18 cellular contexts compared by ENCODE assay signal in genomic region chr19:49932041-49932451, GRCh38. TPM values are rescaled to one million over a fixed set of nuclear protein-coding genes. Genes with fewer than 3 reads are reported as not detected.
DNase-seq lines count a peak whose midpoint lies in the region; ATAC-seq, FAIRE-seq and TF ChIP-seq lines count a peak whose summit lies in the region.
"Had no signal": no experiment of that assay in that cellular context is flagged by ENCODE, and none has a peak within 500 bp of the region (broad histone marks: within the 10 kb centered on the region; RNA-seq: fewer than 3 reads in every experiment).

No MANE protein-coding gene starts in this region.

- H3K9me2 ChIP-seq in Loucy (replicated peaks; ENCODE audit: low read depth, low read length), result no peaks in the 10 kb centered on the region

- POLR2A ChIA-PET in GM12878 (lab: Charles Lee), result no interaction called here

- H3K36me3 Mint-ChIP-seq in T-helper 1 cell treated with Interleukin-12 subunit alpha and Interleukin-12 subunit beta and Interleukin-4 antibody, amounts not matched to agents 30 μg/mL and 1 μg/mL, for 36 hours (ENCODE audit: low read depth), result peaks cover 45% of the 10 kb centered on the region
- H3K36me3 Mint-ChIP-seq in natural killer cell, result no peaks in the 10 kb centered on the region

- H3K9me3 Mint-ChIP-seq in T-helper 1 cell treated with Interleukin-12 subunit alpha and Interleukin-12 subunit beta and Interleukin-4 antibody, amounts not matched to agents 30 μg/mL and 1 μg/mL, for 36 hours, result peaks cover 4% of the 10 kb centered on the region
- peaks cover 0 to 5% of the 10 kb centered on the region in 2 donors for H3K9me3 Mint-ChIP-seq in natural killer cell

- peaks cover 21% of the 10 kb centered on the region; the same call in 1 of the 2 replicates for H3F3A ChIP-seq in Loucy (ENCODE audit: low read depth)

- DNase-seq in T-helper 1 cell (no peak), GM12878 (ENCODE audit: low read depth, low spot score) (no peak), natural killer cell (no peak), GM03348 (ENCODE audit: low spot score) (no peak), GM20000 (ENCODE audit: low spot score) (no peak)
- DNase-seq: amygdala, COR-L47, NCI-H510A treated with DMSO at 0.1 percent for 48 hours, occipital lobe had no signal

- SMC1A ChIA-PET in GM12878 (lab: Charles Lee; ENCODE audit: uncharacterized antibody, unreplicated experiment), result no interaction called here

- RAD21 ChIA-PET in GM12878 (lab: Charles Lee; ENCODE audit: unreplicated experiment), result interaction anchor here (0.6 kb wide), 1 partner anchor 20 kb away, joined by 3 read pairs; no protein-coding TSS in a partner anchor

- in situ Hi-C loops in GM12878 (cut with MboI), result loop anchor here (10.0 kb wide), 1 partner anchor 203 kb away; no protein-coding TSS in a partner anchor

- H3K4me2 ChIP-seq in Loucy (ENCODE audit: low read depth, low read length, poor library complexity, severe bottlenecking), result peak overlapping the region; percentile 96
- no peak overlapping the region for H3K4me2 ChIP-seq in GM12878 (ENCODE audit: control insufficient read depth, insufficient read depth)

- H4K20me1 ChIP-seq in Loucy (ENCODE audit: insufficient read depth, low read length, poor library complexity, severe bottlenecking) (peaks cover 17% of the 10 kb centered on the region), GM12878 (ENCODE audit: control insufficient read depth, insufficient read depth) (no peaks in the 10 kb centered on the region)

- no peaks in the 10 kb centered on the region for H3K9me3 ChIP-seq in Loucy (ENCODE audit: insufficient read depth, low read depth, low read length)
- H3K9me3 ChIP-seq in GM12878 (replicated peaks; ENCODE audit: control insufficient read depth, insufficient read depth, low read length), result no peaks in the 10 kb centered on the region

- H3K27me3 Mint-ChIP-seq in T-helper 1 cell treated with Interleukin-12 subunit alpha and Interleukin-12 subunit beta and Interleukin-4 antibody, amounts not matched to agents 30 μg/mL and 1 μg/mL, for 36 hours (ENCODE audit: low read depth), result peaks cover 10% of the 10 kb centered on the region
- no peaks in the 10 kb centered on the region for H3K27me3 Mint-ChIP-seq in natural killer cell (ENCODE audit: low read depth in 2 of 2)
- H3K27me3 Mint-ChIP-seq: memory B cell had no signal

- H3K36me3 ChIP-seq in Loucy (ENCODE audit: insufficient read depth, low read length) (peaks cover 1% of the 10 kb centered on the region; the same call in 1 of the 2 replicates), GM12878 (ENCODE audit: control insufficient read depth in 2 of 2, insufficient read depth in 2 of 2, low read length in 1 of 2) (peaks cover 9 to 10% of the 10 kb centered on the region in 2 experiments; a peak in 3 of 4 replicates)

- TF ChIP-seq CTCF in Loucy (conservative IDR thresholded peaks at IDR 0.05; ENCODE audit: low read length) (no peak), GM12878 (IDR thresholded peaks at IDR 0.05 in 2 of 3, conservative IDR thresholded peaks at IDR 0.05 in 1 of 3; ENCODE audit: control insufficient read depth in 2 of 3, extremely low read depth in 1 of 3, insufficient read depth in 1 of 3, low read depth in 3 of 3, low read length in 3 of 3) (no peak), natural killer cell (IDR thresholded peaks at IDR 0.05) (no peak), GM20000 (IDR thresholded peaks at IDR 0.05; ENCODE audit: extremely low read depth, missing control alignments) (no peak)

- H3K4me1 ChIP-seq in Loucy (ENCODE audit: insufficient read depth, low read length, poor library complexity, severe bottlenecking), result peaks cover 40% of the 10 kb centered on the region
- H3K4me1 ChIP-seq in GM12878 (ENCODE audit: control insufficient read depth, insufficient read depth, low read length), result peaks cover 13% of the 10 kb centered on the region

- no peak for TF ChIP-seq EP300 in GM12878 (IDR thresholded peaks at IDR 0.05; ENCODE audit: borderline replicate concordance in 1 of 2, control insufficient read depth in 1 of 2, low read depth in 2 of 2, low read length in 2 of 2)

- CTCF ChIA-PET in GM12878 (lab: Yijun Ruan, JAX), result no interaction called here

- ATAC-seq in GM12878 (no peak), natural killer cell (no peak), HG02840 (IDR thresholded peaks at IDR 0.05; ENCODE audit: low FRiP score, unreplicated experiment) (no peak)

- WGBS in GM12878 (ENCODE audit: insufficient coverage, insufficient replicate concordance, low lambda C conversion rate, missing lambda C conversion rate), result 90% methylated on average over 5 of the region's 5 CpGs

- peak overlapping the region; percentile 56 for H3K9ac ChIP-seq in Loucy (ENCODE audit: low read depth, low read length, poor library complexity, severe bottlenecking)
- H3K9ac ChIP-seq in GM12878 (ENCODE audit: control insufficient read depth, insufficient read depth, low read length), result no peak overlapping the region

- TF ChIP-seq POLR2A in GM12878 (IDR thresholded peaks at IDR 0.05; ENCODE audit: low read depth, low read length), result no peak

- H3K27me3 ChIP-seq in Loucy (ENCODE audit: insufficient read depth, low read length, poor library complexity, severe bottlenecking) (peaks cover 7% of the 10 kb centered on the region), GM12878 (replicated peaks in 1 of 2; ENCODE audit: control insufficient read depth in 2 of 2, insufficient read depth in 2 of 2, low read length in 1 of 2) (no peaks in the 10 kb centered on the region)

- H3K4me3 Mint-ChIP-seq in T-helper 1 cell treated with Interleukin-12 subunit alpha and Interleukin-12 subunit beta and Interleukin-4 antibody, amounts not matched to agents 30 μg/mL and 1 μg/mL, for 36 hours, result peak overlapping the region; percentile 15
- H3K4me3 Mint-ChIP-seq in natural killer cell, result peak overlapping the region; percentile 66
- H3K4me3 Mint-ChIP-seq: memory B cell had no signal

- no peak for FAIRE-seq in GM12878 (lab: Jason Lieb, UNC)
- FAIRE-seq: G401.6 had no signal

- H3K27ac ChIP-seq in GM12878 (ENCODE audit: control insufficient read depth, insufficient read depth), result no peak overlapping the region
- H3K27ac ChIP-seq: 22Rv1 had no signal

- H3K27ac Mint-ChIP-seq in T-helper 1 cell treated with Interleukin-12 subunit alpha and Interleukin-12 subunit beta and Interleukin-4 antibody, amounts not matched to agents 30 μg/mL and 1 μg/mL, for 36 hours, result peak overlapping the region; percentile 34
- peak overlapping the region; percentile 10 to 65 for H3K27ac Mint-ChIP-seq in natural killer cell
- H3K27ac Mint-ChIP-seq: memory B cell had no signal

- intact Hi-C loops in GM12878 (cut with micrococcal nuclease; ENCODE audit: unreplicated experiment), result no loop called here
- intact Hi-C loops in natural killer cell (cut with micrococcal nuclease), result loop anchor here (5.0 to 10.0 kb wide), 2 partner anchors 95 to 153 kb away; partner anchors contain the start of genes VRK3 and ZNF473

- H3K4me1 Mint-ChIP-seq in T-helper 1 cell treated with Interleukin-12 subunit alpha and Interleukin-12 subunit beta and Interleukin-4 antibody, amounts not matched to agents 30 μg/mL and 1 μg/mL, for 36 hours (ENCODE audit: low read depth), result peaks cover 42% of the 10 kb centered on the region
- peaks cover 61 to 68% of the 10 kb centered on the region in 2 donors for H3K4me1 Mint-ChIP-seq in natural killer cell

- peaks cover 35% of the 10 kb centered on the region for H3K79me2 ChIP-seq in Loucy (ENCODE audit: insufficient read depth, low read length)
- peaks cover 47% of the 10 kb centered on the region for H3K79me2 ChIP-seq in GM12878 (ENCODE audit: control insufficient read depth, insufficient read depth, low read length)

- H3K4me3 ChIP-seq in Loucy (ENCODE audit: low read length, poor library complexity, severe bottlenecking) (peak overlapping the region; percentile 69), GM12878 (0 out of 2 replicates have a peak overlapping the region, but pooled peaks have one; percentile 92)

- no peak overlapping the region for H2AFZ ChIP-seq in Loucy (ENCODE audit: low read length)
- H2AFZ ChIP-seq in GM12878 (ENCODE audit: control insufficient read depth, low read depth, low read length), result no peak overlapping the region

- TF ChIP-seq RAD21 in GM12878 (IDR thresholded peaks at IDR 0.05; ENCODE audit: insufficient read depth, low read depth, low read length), result no peak

- BruUV-seq in GM12878 (replicated peaks; lab: Mats Ljungman, UMichigan), result no TSS peak

RNA-seq across cellular contexts. Expression of gene NUP62, which starts 2.7 kb away (rescaled TPM):
- 54.2 and 56.0 TPM in 2 replicates for total RNA-seq in GM12878 (2013; cell fraction: nucleolus; rRNA removed)
- 90.7 and 95.6 TPM in 2 replicates for total RNA-seq in GM12878 (2014; rRNA removed)
- 46.5 and 50.1 TPM in 2 replicates for total RNA-seq in GM12878 (2014; rRNA removed; fragmentation: Illumina TruSeq; extraction: Trizol)
- 102 and 108 TPM in 2 replicates for total RNA-seq in GM12878 (2021)
- polyA plus RNA-seq in GM12878 (2011; ENCODE audit: low read depth), result 25.0 TPM
- polyA plus RNA-seq in GM12878 (2011; rRNA removed), result 13.7 and 35.5 TPM in 2 replicates
- 39.4 and 41.4 TPM in 2 replicates for polyA plus RNA-seq in GM12878 (2011; cell fraction: cytosol; rRNA removed)
- polyA plus RNA-seq in GM12878 (2011; cell fraction: nucleus; rRNA removed), result 25.1 and 36.3 TPM in 2 replicates
- 50.6 and 56.6 TPM in 2 replicates for polyA plus RNA-seq in GM12878 (2012)
- polyA plus RNA-seq in GM12878 (2014; fragmentation: Illumina TruSeq; extraction: Trizol), result 40.8 and 67.7 TPM in 2 replicates
- 10 to 100 TPM; 19.5 to 22.0 TPM for polyA plus RNA-seq in GM12878 (2014; fragmentation: Nextera tagmentation; extraction: Ambion mirVana)
- 66.1 and 77.7 TPM in 2 replicates for polyA plus RNA-seq in GM12878 (2014; rRNA removed)
- polyA plus RNA-seq in GM12878 (2016; fragmentation: Nextera tagmentation; extraction: Ambion mirVana), result 100 to 1,000 TPM; 105 to 110 TPM
- polyA minus RNA-seq in GM12878 (2011; rRNA and poly(A)+ RNA removed), result 24.5 and 36.2 TPM in 2 replicates
- 23.4 and 24.3 TPM in 2 replicates for polyA minus RNA-seq in GM12878 (2011; cell fraction: cytosol; rRNA and poly(A)+ RNA removed)
- polyA minus RNA-seq in GM12878 (2011; cell fraction: nucleus; rRNA and poly(A)+ RNA removed), result 13.4 and 30.9 TPM in 2 replicates
- total RNA-seq in natural killer cell, result 10 to 100 TPM; 34.2 to 57.4 (median 40.9) TPM

RNA-seq across cellular contexts. Expression of gene ATF5, which starts 3.0 kb away (rescaled TPM):
- total RNA-seq in GM12878 (2013; cell fraction: nucleolus; rRNA removed), result 30.9 and 34.7 TPM in 2 replicates
- 24.8 and 29.0 TPM in 2 replicates for total RNA-seq in GM12878 (2014; rRNA removed)
- 16.7 and 17.6 TPM in 2 replicates for total RNA-seq in GM12878 (2014; rRNA removed; fragmentation: Illumina TruSeq; extraction: Trizol)
- total RNA-seq in GM12878 (2021), result 82.1 and 83.1 TPM in 2 replicates
- polyA plus RNA-seq in GM12878 (2011; ENCODE audit: low read depth), result 74.7 TPM
- 122 and 133 TPM in 2 replicates for polyA plus RNA-seq in GM12878 (2011; rRNA removed)
- 117 and 157 TPM in 2 replicates for polyA plus RNA-seq in GM12878 (2011; cell fraction: cytosol; rRNA removed)
- 263 and 301 TPM in 2 replicates for polyA plus RNA-seq in GM12878 (2011; cell fraction: nucleus; rRNA removed)
- polyA plus RNA-seq in GM12878 (2012), result 136 and 179 TPM in 2 replicates
- 38.1 and 41.1 TPM in 2 replicates for polyA plus RNA-seq in GM12878 (2014; fragmentation: Illumina TruSeq; extraction: Trizol)
- 10 to 100 TPM in 1 of 2 experiments, 1 to 10 TPM in 1; 9.1 to 10.1 TPM for polyA plus RNA-seq in GM12878 (2014; fragmentation: Nextera tagmentation; extraction: Ambion mirVana)
- polyA plus RNA-seq in GM12878 (2014; rRNA removed), result 55.2 and 63.1 TPM in 2 replicates
- 10 to 100 TPM; 16.3 to 19.0 TPM for polyA plus RNA-seq in GM12878 (2016; fragmentation: Nextera tagmentation; extraction: Ambion mirVana)
- polyA minus RNA-seq in GM12878 (2011; rRNA and poly(A)+ RNA removed), result 24.1 and 57.3 TPM in 2 replicates
- 65.8 and 83.5 TPM in 2 replicates for polyA minus RNA-seq in GM12878 (2011; cell fraction: cytosol; rRNA and poly(A)+ RNA removed)
- 15.8 and 26.1 TPM in 2 replicates for polyA minus RNA-seq in GM12878 (2011; cell fraction: nucleus; rRNA and poly(A)+ RNA removed)
- 10 to 100 TPM; 11.7 to 15.4 (median 14.2) TPM for total RNA-seq in natural killer cell

RNA-seq across cellular contexts. Expression of gene SIGLEC11, which starts 28.9 kb away (rescaled TPM):
- not detected in 2 replicates for total RNA-seq in GM12878 (2013; cell fraction: nucleolus; rRNA removed)
- total RNA-seq in GM12878 (2014; rRNA removed) (not detected in 2 replicates), GM12878 (2014; rRNA removed; fragmentation: Illumina TruSeq; extraction: Trizol) (not detected in 2 replicates), GM12878 (2021) (not detected in 2 replicates), natural killer cell (under 1 TPM in 2 of 3 donors, not detected in 1; 0.40 to 0.75 TPM)
- polyA plus RNA-seq in GM12878 (2011; ENCODE audit: low read depth), result not detected
- polyA plus RNA-seq in GM12878 (2011; rRNA removed) (not detected in 2 replicates), GM12878 (2014; fragmentation: Illumina TruSeq; extraction: Trizol) (not detected in 2 replicates), GM12878 (2014; fragmentation: Nextera tagmentation; extraction: Ambion mirVana) (not detected), GM12878 (2014; rRNA removed) (not detected in 2 replicates), GM12878 (2016; fragmentation: Nextera tagmentation; extraction: Ambion mirVana) (not detected)
- polyA plus RNA-seq in GM12878 (2011; cell fraction: cytosol; rRNA removed), result not detected in 2 replicates
- polyA plus RNA-seq in GM12878 (2011; cell fraction: nucleus; rRNA removed), result not detected in 2 replicates
- polyA plus RNA-seq in GM12878 (2012), result not detected in 2 replicates
- polyA minus RNA-seq in GM12878 (2011; rRNA and poly(A)+ RNA removed), result not detected in 2 replicates
- polyA minus RNA-seq in GM12878 (2011; cell fraction: cytosol; rRNA and poly(A)+ RNA removed), result not detected in 2 replicates
- polyA minus RNA-seq in GM12878 (2011; cell fraction: nucleus; rRNA and poly(A)+ RNA removed), result not detected in 2 replicates
- total RNA-seq: activated CD8-positive, alpha-beta memory T cell treated with anti-CD3 and anti-CD28 coated beads for 36 hours; dermis microvascular lymphatic vessel endothelial cell; RPMI7951 had no signal

RNA-seq across cellular contexts. Expression of gene IL4I1, which starts 35.4 kb away (rescaled TPM):
- total RNA-seq in GM12878 (2013; cell fraction: nucleolus; rRNA removed), result 73.8 and 88.4 TPM in 2 replicates
- total RNA-seq in GM12878 (2014; rRNA removed), result 39.1 and 51.0 TPM in 2 replicates
- total RNA-seq in GM12878 (2014; rRNA removed; fragmentation: Illumina TruSeq; extraction: Trizol), result 16.2 and 17.4 TPM in 2 replicates
- total RNA-seq in GM12878 (2021), result 80.0 and 82.6 TPM in 2 replicates
- 16.2 TPM for polyA plus RNA-seq in GM12878 (2011; ENCODE audit: low read depth)
- 37.4 and 83.8 TPM in 2 replicates for polyA plus RNA-seq in GM12878 (2011; rRNA removed)
- polyA plus RNA-seq in GM12878 (2011; cell fraction: cytosol; rRNA removed), result 134 and 171 TPM in 2 replicates
- polyA plus RNA-seq in GM12878 (2011; cell fraction: nucleus; rRNA removed), result 271 and 308 TPM in 2 replicates
- polyA plus RNA-seq in GM12878 (2012), result 49.6 and 88.7 TPM in 2 replicates
- polyA plus RNA-seq in GM12878 (2014; fragmentation: Illumina TruSeq; extraction: Trizol), result 4.8 and 20.1 TPM in 2 replicates
- polyA plus RNA-seq in GM12878 (2014; fragmentation: Nextera tagmentation; extraction: Ambion mirVana), result under 1 TPM; 0.62 to 1.00 TPM
- 42.5 and 53.3 TPM in 2 replicates for polyA plus RNA-seq in GM12878 (2014; rRNA removed)
- polyA plus RNA-seq in GM12878 (2016; fragmentation: Nextera tagmentation; extraction: Ambion mirVana), result 10 to 100 TPM; 43.0 to 45.5 TPM
- polyA minus RNA-seq in GM12878 (2011; rRNA and poly(A)+ RNA removed), result 56.8 and 118 TPM in 2 replicates
- polyA minus RNA-seq in GM12878 (2011; cell fraction: cytosol; rRNA and poly(A)+ RNA removed), result 132 and 154 TPM in 2 replicates
- polyA minus RNA-seq in GM12878 (2011; cell fraction: nucleus; rRNA and poly(A)+ RNA removed), result 56.3 and 66.6 TPM in 2 replicates
- total RNA-seq in natural killer cell, result 1 to 10 TPM; 3.0 to 3.8 (median 3.4) TPM
- total RNA-seq: occipital lobe had no signal

RNA-seq across cellular contexts. Expression of gene TBC1D17, which starts 54.5 kb away (rescaled TPM):
- total RNA-seq in GM12878 (2013; cell fraction: nucleolus; rRNA removed), result 24.8 and 29.4 TPM in 2 replicates
- total RNA-seq in GM12878 (2014; rRNA removed), result 3.5 and 3.6 TPM in 2 replicates
- total RNA-seq in GM12878 (2014; rRNA removed; fragmentation: Illumina TruSeq; extraction: Trizol), result 3.1 and 3.2 TPM in 2 replicates
- total RNA-seq in GM12878 (2021), result 20.4 and 20.9 TPM in 2 replicates
- polyA plus RNA-seq in GM12878 (2011; ENCODE audit: low read depth), result 36.4 TPM
- 11.7 and 18.9 TPM in 2 replicates for polyA plus RNA-seq in GM12878 (2011; rRNA removed)
- 21.8 and 25.4 TPM in 2 replicates for polyA plus RNA-seq in GM12878 (2011; cell fraction: cytosol; rRNA removed)
- polyA plus RNA-seq in GM12878 (2011; cell fraction: nucleus; rRNA removed), result 93.9 and 98.8 TPM in 2 replicates
- 45.9 and 50.1 TPM in 2 replicates for polyA plus RNA-seq in GM12878 (2012)
- 8.6 and 10.9 TPM in 2 replicates for polyA plus RNA-seq in GM12878 (2014; fragmentation: Illumina TruSeq; extraction: Trizol)
- under 1 TPM; 0.42 to 0.52 TPM for polyA plus RNA-seq in GM12878 (2014; fragmentation: Nextera tagmentation; extraction: Ambion mirVana)
- polyA plus RNA-seq in GM12878 (2014; rRNA removed), result 17.4 and 22.3 TPM in 2 replicates
- polyA plus RNA-seq in GM12878 (2016; fragmentation: Nextera tagmentation; extraction: Ambion mirVana), result 10 to 100 TPM; 11.5 to 13.2 TPM
- polyA minus RNA-seq in GM12878 (2011; rRNA and poly(A)+ RNA removed), result 11.3 and 21.0 TPM in 2 replicates
- 9.3 and 10.2 TPM in 2 replicates for polyA minus RNA-seq in GM12878 (2011; cell fraction: cytosol; rRNA and poly(A)+ RNA removed)
- 18.5 and 22.0 TPM in 2 replicates for polyA minus RNA-seq in GM12878 (2011; cell fraction: nucleus; rRNA and poly(A)+ RNA removed)
- total RNA-seq in natural killer cell, result 10 to 100 TPM; 45.8 to 59.7 (median 54.4) TPM
